ENCODE assay signal across 9 cellular contexts in genomic region chr6:136582702-136583471, GRCh38. TPM values are rescaled to one million over a fixed set of nuclear protein-coding genes. Genes with fewer than 3 reads are reported as not detected.
DNase-seq lines count a peak whose midpoint lies in the region; ATAC-seq and TF ChIP-seq lines count a peak whose summit lies in the region.
"Had no signal": no experiment of that assay in that cellular context is flagged by ENCODE, and none has a peak within 500 bp of the region (broad histone marks: within the 10 kb centered on the region; RNA-seq: fewer than 3 reads in every experiment).

No MANE protein-coding gene starts in this region.

- H3K27me3 ChIP-seq in heart right ventricle = no peaks in the 10 kb centered on the region
- H3K27me3 ChIP-seq in smooth muscle cell (ENCODE audit: low read depth) = peaks cover 5% of the 10 kb centered on the region

- peak overlapping the region; percentile 66 for H3K27ac Mint-ChIP-seq in Calu3 (ENCODE audit: unreplicated experiment)
- H3K27ac Mint-ChIP-seq in activated B cell treated with CpG ODN at 0.5 μM for 24 hours = no peak overlapping the region

- no TSS peak for BruUV-seq in Calu3 (replicated peaks; lab: Mats Ljungman, UMichigan)

- H4K20me1 ChIP-seq in smooth muscle cell (ENCODE audit: low read depth) = no peaks in the 10 kb centered on the region

- H3K4me1 ChIP-seq in heart right ventricle (peaks cover 0 to 35% (median 15%) of the 10 kb centered on the region in 9 donors), smooth muscle cell (ENCODE audit: low read depth) (no peaks in the 10 kb centered on the region)

- H3K27ac ChIP-seq in heart right ventricle (peak overlapping the region in 6 of 10 donors; percentile 9 to 51 (median 14)), smooth muscle cell (ENCODE audit: low read depth) (no peak overlapping the region)

- CTCF ChIA-PET in Calu3 (lab: Charles Lee) = no interaction called here
- CTCF ChIA-PET in activated B cell treated with CpG ODN at 0.5 μM for 24 hours (lab: Charles Lee) = interaction anchor here (0.9 to 1.6 kb wide), 2 partner anchors 24 to 209 kb away, joined by 4 to 9 read pairs; partner anchors contain the start of gene MAP3K5

- 32% methylated on average over 3 of the region's 3 CpGs for WGBS in heart right ventricle, 2 donors
- 42% methylated on average over 3 of the region's 3 CpGs for WGBS in smooth muscle cell (ENCODE audit: low lambda C conversion rate)

- POLR2A ChIA-PET in activated B cell treated with CpG ODN at 0.5 μM for 24 hours (lab: Charles Lee) = no interaction called here

- H3K4me3 Mint-ChIP-seq in Calu3 (ENCODE audit: low read depth, unreplicated experiment) = no peak overlapping the region
- no peak overlapping the region for H3K4me3 Mint-ChIP-seq in activated B cell treated with CpG ODN at 0.5 μM for 24 hours

- DNase-seq in Calu3 = no peak
- peak; percentile 48 to 50 for DNase-seq in Kasumi-1 (lab: John Stamatoyannopoulos, UW)
- no peak for DNase-seq in activated B cell treated with CpG ODN at 0.5 μM for 24 hours
- DNase-seq in heart right ventricle = no peak
- no peak for DNase-seq in smooth muscle cell (lab: John Stamatoyannopoulos, UW; ENCODE audit: unreplicated experiment)
- DNase-seq in NCI-H187 (lab: John Stamatoyannopoulos, UW) = no peak
- DNase-seq in activated CD4-positive, alpha-beta T cell treated with anti-CD3 and anti-CD28 coated beads, Interleukin-2, amount 50 U/mL, for 48 hours = no peak
- no peak for DNase-seq in activated T-cell treated with anti-CD3 and anti-CD28 coated beads for 4 hours

- H3K4me3 ChIP-seq in heart right ventricle (no peak overlapping the region), smooth muscle cell (no peak overlapping the region)
- H3K4me3 ChIP-seq: skin epidermis had no signal

- no peaks in the 10 kb centered on the region for H3K9me3 Mint-ChIP-seq in Calu3 (ENCODE audit: low read depth, unreplicated experiment)
- H3K9me3 Mint-ChIP-seq in activated B cell treated with CpG ODN at 0.5 μM for 24 hours = no peaks in the 10 kb centered on the region

- no peaks in the 10 kb centered on the region for H3K79me2 ChIP-seq in smooth muscle cell (ENCODE audit: low read depth)

- H3K27me3 Mint-ChIP-seq in Calu3 (ENCODE audit: unreplicated experiment) (no peaks in the 10 kb centered on the region), activated B cell treated with CpG ODN at 0.5 μM for 24 hours (no peaks in the 10 kb centered on the region)

- H3K4me2 ChIP-seq in smooth muscle cell = no peak overlapping the region

- no peaks in the 10 kb centered on the region for H3K9me3 ChIP-seq in heart right ventricle
- H3K9me3 ChIP-seq in smooth muscle cell (replicated peaks; ENCODE audit: low read depth) = no peaks in the 10 kb centered on the region

- H3F3A ChIP-seq in smooth muscle cell (ENCODE audit: low read depth) = no peaks in the 10 kb centered on the region

- H2AFZ ChIP-seq in smooth muscle cell (ENCODE audit: low read depth) = no peak overlapping the region

- H3K36me3 ChIP-seq in heart right ventricle (peaks cover 0 to 67% (median 14%) of the 10 kb centered on the region in 9 donors), smooth muscle cell (ENCODE audit: low read depth) (no peaks in the 10 kb centered on the region)

- ATAC-seq in activated B cell treated with CpG ODN at 0.5 μM for 24 hours (ENCODE audit: low read depth) (peak; percentile 28), heart right ventricle (peak in 6 of 8 donors; percentile 30 to 67 (median 52))

- peak overlapping the region; percentile 41 for H3K9ac ChIP-seq in smooth muscle cell (ENCODE audit: low read depth)

- TF ChIP-seq CTCF in Calu3 (IDR thresholded peaks at IDR 0.05; ENCODE audit: unreplicated experiment) (no peak), activated B cell treated with CpG ODN at 0.5 μM for 24 hours (IDR thresholded peaks at IDR 0.05) (no peak), heart right ventricle (IDR thresholded peaks at IDR 0.05) (peak; percentile 20 to 70 (median 56)), smooth muscle cell (IDR thresholded peaks at IDR 0.05; ENCODE audit: borderline replicate concordance, insufficient read depth, poor library complexity, severe bottlenecking) (peak; percentile 58)

- intact Hi-C loops in Calu3 (cut with micrococcal nuclease; ENCODE audit: unreplicated experiment) = loop anchor here (2.0 kb wide), 1 partner anchor 210 kb away; the partner anchor contains the start of gene MAP3K5
- intact Hi-C loops in activated B cell treated with CpG ODN at 0.5 μM for 24 hours (cut with micrococcal nuclease) = loop anchor here (1.0 to 2.0 kb wide), 5 partner anchors 11 to 1058 kb away; no protein-coding TSS in a partner anchor
- intact Hi-C loops in heart right ventricle (cut with DNase I) = loop anchor here in 2 of 10 donors (2.0 to 5.0 kb wide), 2 partner anchors 209 to 210 kb away; partner anchors contain the start of gene MAP3K5 (in 2 of the 2)

- H3K36me3 Mint-ChIP-seq in Calu3 (ENCODE audit: insufficient read depth, unreplicated experiment) (peaks cover 14% of the 10 kb centered on the region), activated B cell treated with CpG ODN at 0.5 μM for 24 hours (ENCODE audit: low read depth) (peaks cover 82% of the 10 kb centered on the region)

- H3K4me1 Mint-ChIP-seq in Calu3 (ENCODE audit: low read depth, unreplicated experiment) = no peaks in the 10 kb centered on the region
- H3K4me1 Mint-ChIP-seq in activated B cell treated with CpG ODN at 0.5 μM for 24 hours = peaks cover 5% of the 10 kb centered on the region

RNA-seq across cellular contexts. Expression of gene MAP7, which starts 32.7 kb away (rescaled TPM):
- total RNA-seq in Calu3 (2022) (29.5 and 30.1 TPM in 2 replicates), activated B cell treated with CpG ODN at 0.5 μM for 24 hours (0.35 and 0.56 TPM in 2 replicates), heart right ventricle (1 to 10 TPM in 9 of 10 donors, under 1 TPM in 1; 0.67 to 4.1 (median 2.5) TPM), smooth muscle cell (6.4 and 8.2 TPM in 2 replicates)
- polyA plus RNA-seq in heart right ventricle (1 to 10 TPM in 1 of 2 donors, under 1 TPM in 1; 0.48 to 1.2 TPM), smooth muscle cell (1.6 and 8.9 TPM in 2 replicates)

Comparison
In these comparisons a context has a peak if more than half of its experiments do, and no peak if none do; other contexts are left out.
1. DNase-seq: peak in Kasumi-1 (2 of 2); none in Calu3 (single experiment), activated B cell treated with CpG ODN at 0.5 μM for 24 hours (single experiment), heart right ventricle (0 of 2), smooth muscle cell (single experiment), NCI-H187 (0 of 2), activated CD4-positive, alpha-beta T cell treated with anti-CD3 and anti-CD28 coated beads, Interleukin-2, amount 50 U/mL, for 48 hours (0 of 2) and activated T-cell treated with anti-CD3 and anti-CD28 coated beads for 4 hours (single experiment).
2. CTCF ChIP-seq: peak in heart right ventricle (9 of 9) and smooth muscle cell (single experiment); none in Calu3 (single experiment) and activated B cell treated with CpG ODN at 0.5 μM for 24 hours (single experiment).